In the genomic region with DNA sequence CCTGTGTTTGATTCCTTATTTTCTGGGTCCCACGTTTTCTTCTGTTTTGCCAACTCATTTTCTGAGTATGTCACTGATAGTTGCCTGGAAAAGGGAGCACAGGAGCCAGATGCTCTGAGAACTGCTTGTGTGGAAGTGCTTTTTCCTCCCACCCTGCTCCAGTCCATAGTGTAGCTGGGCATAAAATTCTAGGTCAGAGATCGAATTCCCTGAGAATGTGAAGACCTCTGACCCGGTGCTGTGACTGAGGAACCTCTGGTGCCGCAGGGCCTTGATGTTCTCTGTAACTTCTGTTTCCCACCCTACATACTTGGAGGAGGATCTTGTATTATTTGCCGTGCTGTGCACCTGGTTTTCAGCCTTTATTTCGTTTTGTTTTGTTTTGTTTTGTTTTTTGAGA, we compare ENCODE assay signal across 26 cellular contexts. TPM values are rescaled to one million over a fixed set of nuclear protein-coding genes. Genes with fewer than 3 reads are reported as not detected.
"Had no signal": no experiment of that assay in that cellular context is flagged by ENCODE, and none has a peak within 500 bp of the region (broad histone marks: within the 10 kb centered on the region; RNA-seq: fewer than 3 reads in every experiment).

No MANE protein-coding gene starts in this region.

- H3K36me3 Mint-ChIP-seq: activated naive CD4-positive, alpha-beta T cell treated with anti-CD3 and anti-CD28 coated beads, Interleukin-2, amount 50 U/mL, for 24 hours had no signal

- H3K27me3 Mint-ChIP-seq: activated CD4-positive, alpha-beta T cell treated with anti-CD3 and anti-CD28 coated beads for 36 hours; activated naive CD4-positive, alpha-beta T cell treated with anti-CD3 and anti-CD28 coated beads, Interleukin-2, amount 50 U/mL, for 24 hours; T-cell had no signal

- H3K27me3 ChIP-seq: breast epithelium had no signal

- H3K4me3 Mint-ChIP-seq: activated CD4-positive, alpha-beta T cell treated with anti-CD3 and anti-CD28 coated beads for 36 hours; activated CD8-positive, alpha-beta T cell treated with anti-CD3 and anti-CD28 coated beads, Interleukin-2, amount 10 ng/mL, durations not matched to agents 7 days and 5 days; activated naive CD4-positive, alpha-beta T cell treated with anti-CD3 and anti-CD28 coated beads, Interleukin-2, amount 50 U/mL, for 24 hours; T-cell had no signal

- H3K36me3 ChIP-seq: breast epithelium had no signal

- H3K4me1 ChIP-seq: breast epithelium had no signal

- H3K9me3 Mint-ChIP-seq: activated naive CD4-positive, alpha-beta T cell treated with anti-CD3 and anti-CD28 coated beads, Interleukin-2, amount 50 U/mL, for 24 hours; T-cell had no signal

- H3K4me1 Mint-ChIP-seq: activated CD4-positive, alpha-beta T cell treated with anti-CD3 and anti-CD28 coated beads for 36 hours; activated naive CD4-positive, alpha-beta T cell treated with anti-CD3 and anti-CD28 coated beads, Interleukin-2, amount 50 U/mL, for 24 hours; T-cell had no signal

- H3K4me3 ChIP-seq: breast epithelium, K562, SK-N-MC had no signal

- H3K27ac Mint-ChIP-seq: activated CD4-positive, alpha-beta T cell treated with anti-CD3 and anti-CD28 coated beads for 36 hours; activated CD8-positive, alpha-beta T cell treated with anti-CD3 and anti-CD28 coated beads, Interleukin-2, amount 10 ng/mL, durations not matched to agents 7 days and 5 days; activated naive CD4-positive, alpha-beta T cell treated with anti-CD3 and anti-CD28 coated beads, Interleukin-2, amount 50 U/mL, for 24 hours; T-cell had no signal

- DNase-seq: activated CD4-positive, alpha-beta T cell treated with anti-CD3 and anti-CD28 coated beads for 36 hours; activated CD4-positive, alpha-beta T cell treated with anti-CD3 and anti-CD28 coated beads, Interleukin-2, amount 50 U/mL, for 1 hour; activated CD8-positive, alpha-beta memory T cell treated with anti-CD3 and anti-CD28 coated beads, Interleukin-2, amount 50 U/mL, for 48 hours; activated CD8-positive, alpha-beta T cell treated with anti-CD3 and anti-CD28 coated beads, Interleukin-2, amount 10 ng/mL, durations not matched to agents 7 days and 5 days; activated T-cell treated with anti-CD3 and anti-CD28 coated beads, Interleukin-2, amount 50 U/mL, for 1 hour; caudate nucleus; Karpas-422; MM.1S; NCI-H1105 treated with DMSO at 0.1 percent for 48 hours; NCI-H146; NCI-H2081 treated with DMSO at 0.1 percent for 48 hours; NCI-H2171; NCI-H226; NCI-H526 treated with DMSO at 0.1 percent for 48 hours; NCI-H82; OCI-M1; RPMI8226; T-cell; T-helper 2 cell; T1000 had no signal

- H3K9me3 ChIP-seq: breast epithelium had no signal

- H3K27ac ChIP-seq: breast epithelium, SK-N-MC had no signal

RNA-seq across cellular contexts. Expression of a gene that starts 52.2 kb away (rescaled TPM):
- total RNA-seq: activated CD4-positive, alpha-beta T cell treated with anti-CD3 and anti-CD28 coated beads for 36 hours; activated CD8-positive, alpha-beta T cell treated with anti-CD3 and anti-CD28 coated beads, Interleukin-2, amount 10 ng/mL, durations not matched to agents 7 days and 5 days; aorta; breast epithelium; Right ventricle myocardium inferior; T-cell had no signal
